In genomic region chr2:30809938-30810337, GRCh38 we compare ENCODE assay signal across 23 cellular contexts. TPM values are rescaled to one million over a fixed set of nuclear protein-coding genes. Genes with fewer than 3 reads are reported as not detected.
"Had no signal": no experiment of that assay in that cellular context is flagged by ENCODE, and none has a peak within 500 bp of the region (broad histone marks: within the 10 kb centered on the region; RNA-seq: fewer than 3 reads in every experiment).

No MANE protein-coding gene starts in this region.

- H3K4me1 ChIP-seq: psoas muscle, right lobe of liver, upper lobe of right lung, vagina had no signal

- H3K36me3 ChIP-seq: right lobe of liver, tibial artery, upper lobe of right lung, vagina had no signal

- H3K4me1 Mint-ChIP-seq: naive B cell; nephron; stimulated activated effector memory CD8-positive, alpha-beta T cell treated with anti-CD3 and anti-CD28 coated beads, Interleukin-12 subunit alpha, Interleukin-12 subunit beta, amount 100 ng/mL, for 72 hours had no signal

- H3K36me3 Mint-ChIP-seq: naive B cell; stimulated activated effector memory CD8-positive, alpha-beta T cell treated with anti-CD3 and anti-CD28 coated beads, Interleukin-12 subunit alpha, Interleukin-12 subunit beta, amount 100 ng/mL, for 72 hours had no signal

- H3K9me3 ChIP-seq: psoas muscle, right lobe of liver, tibial artery, upper lobe of right lung, vagina had no signal

- DNase-seq: dermis blood vessel endothelial cell; erythroblast; foreskin melanocyte; head of caudate nucleus; hippocampal formation; mesendoderm; naive B cell; psoas muscle; retina; right lobe of liver; stimulated activated CD4-positive, alpha-beta T cell treated with anti-CD3 and anti-CD28 coated beads, Interleukin-4, amount 100 ng/mL, for 1 hour; stimulated activated CD8-positive, alpha-beta memory T cell treated with anti-CD3 and anti-CD28 coated beads, Interleukin-4, amount 100 ng/mL, for 48 hours; stimulated activated naive CD8-positive, alpha-beta T cell treated with anti-CD3 and anti-CD28 coated beads, Interleukin-15, Interleukin-2, amounts not matched to agents 100 U/mL and 50 U/mL, for 24 hours; tibial artery; upper lobe of right lung had no signal

- FAIRE-seq: endothelial cell of umbilical vein had no signal

- ATAC-seq: psoas muscle; right lobe of liver; stimulated activated effector memory CD8-positive, alpha-beta T cell treated with anti-CD3 and anti-CD28 coated beads, Interleukin-12 subunit alpha, Interleukin-12 subunit beta, amount 100 ng/mL, for 72 hours; stimulated activated naive CD8-positive, alpha-beta T cell treated with anti-CD3 and anti-CD28 coated beads, Interleukin-15, Interleukin-2, amounts not matched to agents 100 U/mL and 50 U/mL, for 24 hours; upper lobe of right lung had no signal

- H3K9me3 Mint-ChIP-seq: stimulated activated effector memory CD8-positive, alpha-beta T cell treated with anti-CD3 and anti-CD28 coated beads, Interleukin-12 subunit alpha, Interleukin-12 subunit beta, amount 100 ng/mL, for 72 hours had no signal

- H3K27me3 ChIP-seq: right lobe of liver, upper lobe of right lung, vagina had no signal

- H3K27ac ChIP-seq: parathyroid adenoma, psoas muscle, right lobe of liver, tibial artery, upper lobe of right lung, vagina had no signal

- H3K4me3 ChIP-seq: psoas muscle, right lobe of liver, tibial artery, upper lobe of right lung, vagina had no signal

- H3K4me3 Mint-ChIP-seq: naive B cell; nephron; stimulated activated effector memory CD8-positive, alpha-beta T cell treated with anti-CD3 and anti-CD28 coated beads, Interleukin-12 subunit alpha, Interleukin-12 subunit beta, amount 100 ng/mL, for 72 hours had no signal

- H3K27ac Mint-ChIP-seq: nephron; stimulated activated effector memory CD8-positive, alpha-beta T cell treated with anti-CD3 and anti-CD28 coated beads, Interleukin-12 subunit alpha, Interleukin-12 subunit beta, amount 100 ng/mL, for 72 hours had no signal

RNA-seq across cellular contexts. Expression of gene CAPN13, which starts 2.7 kb away (rescaled TPM):
- total RNA-seq: dermis blood vessel endothelial cell, endothelial cell of umbilical vein, kidney epithelial cell, lung microvascular endothelial cell, omental fat pad, psoas muscle, vagina had no signal
- polyA plus RNA-seq: endothelial cell of umbilical vein had no signal
